In the genomic region with DNA sequence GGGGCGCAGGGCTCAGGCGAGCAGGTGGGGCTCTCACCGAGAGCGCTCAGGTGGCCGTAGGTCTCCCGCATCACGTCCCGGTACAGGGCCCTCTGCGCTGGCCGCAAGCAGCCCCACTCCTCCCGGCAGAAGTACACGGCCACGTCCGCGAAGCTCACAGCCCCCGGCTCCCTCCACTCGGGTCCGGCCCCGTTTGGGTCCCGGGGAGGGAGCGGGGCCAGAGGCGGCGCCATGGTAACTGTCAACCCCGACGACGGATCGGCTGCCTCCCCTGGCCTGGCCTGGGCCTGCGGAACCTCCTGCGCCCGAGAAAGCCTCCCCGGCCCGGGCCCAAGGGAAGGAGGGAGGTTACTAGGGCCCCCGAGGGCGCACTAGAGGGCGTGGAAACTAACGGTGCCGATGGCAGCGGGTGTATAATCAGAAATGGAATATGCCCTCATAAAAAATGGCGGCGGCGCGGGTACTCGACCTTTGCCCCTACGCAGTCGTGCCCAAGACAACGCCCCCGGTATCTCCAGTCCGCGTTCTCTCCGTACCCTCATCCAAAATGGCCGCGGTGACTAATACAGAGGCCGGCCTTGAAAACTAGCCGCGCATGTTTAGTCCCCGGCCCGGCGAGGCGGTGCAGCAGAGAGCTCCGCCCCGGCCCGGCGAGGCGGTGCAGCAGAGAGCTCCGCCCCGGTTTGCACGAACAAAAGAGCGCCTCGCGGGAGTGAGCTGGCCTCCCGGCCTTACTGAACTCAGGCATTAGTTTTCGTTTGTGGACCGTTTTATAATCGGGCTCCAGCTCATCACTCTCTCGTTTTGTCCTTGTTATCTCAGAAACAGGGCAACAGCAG, we compare ENCODE assay signal across 8 cellular contexts. TPM values are rescaled to one million over a fixed set of nuclear protein-coding genes. Genes with fewer than 3 reads are reported as not detected.
DNase-seq lines count a peak whose midpoint lies in the region; ATAC-seq and TF ChIP-seq lines count a peak whose summit lies in the region.

ZNF764 (minus strand) TSS at position 425 of the 839 bp plus-strand sequence; CDS start at position 233, 192 bp downstream.

- peak; percentile 97 for DNase-seq in AG08396 (ENCODE audit: low spot score)
- peak; percentile 97 for DNase-seq in NCI-H226
- peak; percentile 96 for DNase-seq in WTC11 (ENCODE audit: low spot score)
- peak; percentile 98 to 99 for DNase-seq in cardiac fibroblast (ENCODE audit: low read depth in 2 of 2)
- peak; percentile 96 to 97 (median 96) for DNase-seq in immature natural killer cell
- DNase-seq in smooth muscle cell of the brain vasculature (ENCODE audit: low read depth, low spot score): peak; percentile 92

- peaks cover 29% of the 10 kb centered on the region for H3K4me1 Mint-ChIP-seq in WTC11
- peaks cover 44 to 51% of the 10 kb centered on the region in 2 donors for H3K4me1 Mint-ChIP-seq in immature natural killer cell

- TF ChIP-seq CTCF in WTC11 (IDR thresholded peaks at IDR 0.05) (no peak), cardiac fibroblast (IDR thresholded peaks at IDR 0.05; ENCODE audit: low read depth, low read length) (no peak)

- POLR2A ChIA-PET in WTC11 (lab: Charles Lee): interaction anchor here (0.5 to 3.5 kb wide), 12 partner anchors 13 to 655 kb away, joined by 3 to 42 read pairs (median 4); partner anchors contain the start of genes DCTPP1, PRR14, ZNF48 and ZNF688

- H3K4me3 Mint-ChIP-seq in WTC11 (peak within 1 kb of the TSS; percentile 77), immature natural killer cell (peak within 1 kb of the TSS; percentile 82 to 88 (median 85))

- CTCF ChIA-PET in WTC11 (lab: Charles Lee): interaction anchor here (0.5 to 2.8 kb wide), 19 partner anchors 8 to 446 kb away, joined by 3 to 39 read pairs (median 3); partner anchors contain the start of genes DCTPP1, ZNF688, ZNF689 and ZNF747

- peak within 1 kb of the TSS; percentile 98 for H3K27ac Mint-ChIP-seq in WTC11
- peak within 1 kb of the TSS; percentile 84 to 92 (median 89) for H3K27ac Mint-ChIP-seq in immature natural killer cell

- H3K27me3 Mint-ChIP-seq in WTC11 (ENCODE audit: low read depth) (peaks cover 17% of the 10 kb centered on the region), immature natural killer cell (ENCODE audit: low read depth in 3 of 3) (peaks cover 2 to 8% (median 8%) of the 10 kb centered on the region in 3 donors)

- ATAC-seq in GM18907 (IDR thresholded peaks at IDR 0.05; ENCODE audit: unreplicated experiment): peak; percentile 89
- ATAC-seq in HG03159 (IDR thresholded peaks at IDR 0.05; ENCODE audit: unreplicated experiment): peak; percentile 87
- peak; percentile 94 for ATAC-seq in WTC11

- peak within 1 kb of the TSS; percentile 74 to 77 for H3K4me3 ChIP-seq in cardiac fibroblast (replicated peaks in 1 of 2; ENCODE audit: low read depth in 2 of 2, low read length in 2 of 2)

- H3K9me3 Mint-ChIP-seq in WTC11: no peaks in the 10 kb centered on the region
- H3K9me3 Mint-ChIP-seq in immature natural killer cell: no peaks in the 10 kb centered on the region

- H3K36me3 Mint-ChIP-seq in WTC11: peaks cover 17% of the 10 kb centered on the region
- peaks cover 3 to 16% (median 6%) of the 10 kb centered on the region in 3 donors for H3K36me3 Mint-ChIP-seq in immature natural killer cell

TF ChIP-seq in WTC11, 78 proteins besides CTCF, POLR2A, EP300 and RAD21 (continues in another document):
- TF ChIP-seq GRHL2 (CRISPR knock-in tag; IDR thresholded peaks at IDR 0.05; ENCODE audit: insufficient replicate concordance, severe bottlenecking): no peak
- 0 out of 2 replicates have a peak, but pooled peaks have one; percentile 8 for TF ChIP-seq TEAD1 (CRISPR knock-in tag; IDR thresholded peaks at IDR 0.05)
- TF ChIP-seq, protein P1, sequence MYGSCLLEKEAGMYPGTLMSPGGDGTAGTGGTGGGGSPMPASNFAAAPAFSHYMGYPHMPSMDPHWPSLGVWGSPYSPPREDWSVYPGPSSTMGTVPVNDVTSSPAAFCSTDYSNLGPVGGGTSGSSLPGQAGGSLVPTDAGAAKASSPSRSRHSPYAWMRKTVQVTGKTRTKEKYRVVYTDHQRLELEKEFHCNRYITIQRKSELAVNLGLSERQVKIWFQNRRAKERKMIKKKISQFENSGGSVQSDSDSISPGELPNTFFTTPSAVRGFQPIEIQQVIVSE (CRISPR knock-in tag; IDR thresholded peaks at IDR 0.05; ENCODE audit: borderline replicate concordance): no peak
- peak; percentile 73; the same call in 1 of the 2 replicates for TF ChIP-seq CREM (CRISPR knock-in tag; IDR thresholded peaks at IDR 0.05)
- TF ChIP-seq NFE2L1 (CRISPR knock-in tag; IDR thresholded peaks at IDR 0.05): no peak
- no peak for TF ChIP-seq CBFB (CRISPR knock-in tag; IDR thresholded peaks at IDR 0.05; ENCODE audit: low read depth)
- no peak for TF ChIP-seq ZNF512 (CRISPR knock-in tag; IDR thresholded peaks at IDR 0.05; ENCODE audit: borderline replicate concordance)
- no peak; the same call in 1 of the 2 replicates for TF ChIP-seq KAT7 (CRISPR knock-in tag; IDR thresholded peaks at IDR 0.05; ENCODE audit: borderline replicate concordance)
- 0 out of 2 replicates have a peak, but pooled peaks have one; percentile 37 for TF ChIP-seq ATF2 (CRISPR knock-in tag; IDR thresholded peaks at IDR 0.05; ENCODE audit: borderline replicate concordance, low read depth)
- TF ChIP-seq GTF2I (CRISPR knock-in tag; conservative IDR thresholded peaks at IDR 0.05): no peak
- TF ChIP-seq NR1H2 (CRISPR knock-in tag; IDR thresholded peaks at IDR 0.05): no peak
- TF ChIP-seq, protein P2, sequence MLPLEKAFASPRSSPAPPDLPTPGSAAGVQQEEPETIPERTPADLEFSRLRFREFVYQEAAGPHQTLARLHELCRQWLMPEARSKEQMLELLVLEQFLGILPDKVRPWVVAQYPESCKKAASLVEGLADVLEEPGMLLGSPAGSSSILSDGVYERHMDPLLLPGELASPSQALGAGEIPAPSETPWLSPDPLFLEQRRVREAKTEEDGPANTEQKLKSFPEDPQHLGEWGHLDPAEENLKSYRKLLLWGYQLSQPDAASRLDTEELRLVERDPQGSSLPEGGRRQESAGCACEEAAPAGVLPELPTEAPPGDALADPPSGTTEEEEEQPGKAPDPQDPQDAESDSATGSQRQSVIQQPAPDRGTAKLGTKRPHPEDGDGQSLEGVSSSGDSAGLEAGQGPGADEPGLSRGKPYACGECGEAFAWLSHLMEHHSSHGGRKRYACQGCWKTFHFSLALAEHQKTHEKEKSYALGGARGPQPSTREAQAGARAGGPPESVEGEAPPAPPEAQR (CRISPR knock-in tag; IDR thresholded peaks at IDR 0.05): no peak
- 0 out of 2 replicates have a peak, but pooled peaks have one; percentile 41 for TF ChIP-seq ZNF232 (CRISPR knock-in tag; IDR thresholded peaks at IDR 0.05)
- TF ChIP-seq JAZF1 (CRISPR knock-in tag; IDR thresholded peaks at IDR 0.05): no peak
- no peak for TF ChIP-seq ZNF423 (CRISPR knock-in tag; IDR thresholded peaks at IDR 0.05)
- no peak for TF ChIP-seq ATF1 (CRISPR knock-in tag; IDR thresholded peaks at IDR 0.05)
- no peak for TF ChIP-seq IRF2 (CRISPR knock-in tag; IDR thresholded peaks at IDR 0.05; ENCODE audit: borderline replicate concordance, low read depth)
- TF ChIP-seq, protein P3, sequence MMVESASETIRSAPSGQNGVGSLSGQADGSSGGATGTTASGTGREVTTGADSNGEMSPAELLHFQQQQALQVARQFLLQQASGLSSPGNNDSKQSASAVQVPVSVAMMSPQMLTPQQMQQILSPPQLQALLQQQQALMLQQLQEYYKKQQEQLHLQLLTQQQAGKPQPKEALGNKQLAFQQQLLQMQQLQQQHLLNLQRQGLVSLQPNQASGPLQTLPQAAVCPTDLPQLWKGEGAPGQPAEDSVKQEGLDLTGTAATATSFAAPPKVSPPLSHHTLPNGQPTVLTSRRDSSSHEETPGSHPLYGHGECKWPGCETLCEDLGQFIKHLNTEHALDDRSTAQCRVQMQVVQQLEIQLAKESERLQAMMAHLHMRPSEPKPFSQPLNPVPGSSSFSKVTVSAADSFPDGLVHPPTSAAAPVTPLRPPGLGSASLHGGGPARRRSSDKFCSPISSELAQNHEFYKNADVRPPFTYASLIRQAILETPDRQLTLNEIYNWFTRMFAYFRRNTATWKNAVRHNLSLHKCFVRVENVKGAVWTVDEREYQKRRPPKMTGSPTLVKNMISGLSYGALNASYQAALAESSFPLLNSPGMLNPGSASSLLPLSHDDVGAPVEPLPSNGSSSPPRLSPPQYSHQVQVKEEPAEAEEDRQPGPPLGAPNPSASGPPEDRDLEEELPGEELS (CRISPR knock-in tag; IDR thresholded peaks at IDR 0.05): 0 out of 2 replicates have a peak, but pooled peaks have one; percentile 18
- no peak for TF ChIP-seq SMAD4 (CRISPR knock-in tag; IDR thresholded peaks at IDR 0.05)
- no peak for TF ChIP-seq TCF7 (CRISPR knock-in tag; IDR thresholded peaks at IDR 0.05; ENCODE audit: low read depth)
- no peak for TF ChIP-seq JUN (CRISPR knock-in tag; IDR thresholded peaks at IDR 0.05)

RNA-seq across cellular contexts. Expression of gene ZNF764, which starts in this region (rescaled TPM):
- total RNA-seq in WTC11 (2021): 9.0 to 10.4 TPM (median 9.1 TPM) in 3 replicates
- 1 to 10 TPM; 1.3 to 6.3 (median 2.3) TPM for polyA plus RNA-seq in immature natural killer cell

Comparison
In these comparisons a context has a peak if more than half of its experiments do, and no peak if none do; other contexts are left out.
1. Peak in every context shown above with its lines: DNase-seq, ATAC-seq and H3K4me3 ChIP-seq.